8 cellular contexts compared by ENCODE assay signal in genomic region chr17:55420776-55421178, GRCh38. TPM values are rescaled to one million over a fixed set of nuclear protein-coding genes. Genes with fewer than 3 reads are reported as not detected.
DNase-seq lines count a peak whose midpoint lies in the region; ATAC-seq, FAIRE-seq and TF ChIP-seq lines count a peak whose summit lies in the region.

No MANE protein-coding gene starts in this region.

- WGBS in transverse colon (ENCODE audit: low coverage in 1 of 2), 2 donors: 0% methylated on average over 21 of the region's 21 CpGs; no CpG with 5 or more reads in 1 of the 2 donors

- H3K27me3 ChIP-seq in neural cell (ENCODE audit: insufficient read depth, low read depth, low read length): no peaks in the 10 kb centered on the region
- no peaks in the 10 kb centered on the region for H3K27me3 ChIP-seq in transverse colon

- no peaks in the 10 kb centered on the region for H3F3A ChIP-seq in neural cell (ENCODE audit: insufficient read depth, low read length, poor library complexity, severe bottlenecking)

- H3K4me1 ChIP-seq in transverse colon: peaks cover 0 to 27% (median 16%) of the 10 kb centered on the region in 4 donors

- no peak for FAIRE-seq in D721Med (lab: Jason Lieb, UNC)

- H3K36me3 ChIP-seq in neural cell (ENCODE audit: insufficient read depth, low read length) (no peaks in the 10 kb centered on the region), transverse colon (no peaks in the 10 kb centered on the region)

- H3K27ac ChIP-seq in neural cell (ENCODE audit: low read length) (peak overlapping the region; percentile 83), transverse colon (peak overlapping the region; percentile 90 to 95 (median 94))

- peak; percentile 57 for DNase-seq in OCI-M1 (lab: John Stamatoyannopoulos, UW)
- DNase-seq in activated T-helper 9 cell treated with anti-CD3 and anti-CD28 coated beads, Interleukin-2, amount 50 U/mL, for 16 hours (ENCODE audit: low read depth): peak; percentile 11
- no peak for DNase-seq in fibroblast of the aortic adventitia (ENCODE audit: low read depth)
- peak; percentile 57 for DNase-seq in transverse colon
- DNase-seq in D721Med (ENCODE audit: insufficient read length, low spot score): no peak

- intact Hi-C loops in transverse colon (cut with DNase I; ENCODE audit: low total_unique reads): no loop called here

- H3K9ac ChIP-seq in neural cell (ENCODE audit: low read length): peak overlapping the region; percentile 90

- H3K4me3 ChIP-seq in fibroblast of the aortic adventitia (ENCODE audit: low read depth, low read length) (peak overlapping the region; percentile 88), neural cell (ENCODE audit: low read length) (peak overlapping the region; percentile 98), transverse colon (peak overlapping the region; percentile 47 to 91 (median 81))

- H4K20me1 ChIP-seq in neural cell (ENCODE audit: insufficient read depth): no peaks in the 10 kb centered on the region

- TF ChIP-seq POLR2A in transverse colon (IDR thresholded peaks at IDR 0.05): no peak

- TF ChIP-seq EP300 in neural cell (conservative IDR thresholded peaks at IDR 0.05; ENCODE audit: poor library complexity, severe bottlenecking) (no peak), transverse colon (IDR thresholded peaks at IDR 0.05; ENCODE audit: low read depth) (no peak)

- H3K9me3 ChIP-seq in neural cell (ENCODE audit: low read length) (no peaks in the 10 kb centered on the region), transverse colon (no peaks in the 10 kb centered on the region)

- no peaks in the 10 kb centered on the region for H3K9me2 ChIP-seq in neural cell (ENCODE audit: insufficient read depth, low read length)

- in situ Hi-C loops in transverse colon (cut with MboI; ENCODE audit: low pct_ligation_motif_present in 1 of 4, low pct_unique_long_range_greater_than_20kb in 1 of 4, low sequenced_read_pairs in 3 of 4): no loop called here

- no peak for TF ChIP-seq CTCF in fibroblast of the aortic adventitia (IDR thresholded peaks at IDR 0.05; ENCODE audit: insufficient read depth, low read length)
- no peak for TF ChIP-seq CTCF in neural cell (IDR thresholded peaks at IDR 0.05; ENCODE audit: poor library complexity, severe bottlenecking)
- TF ChIP-seq CTCF in transverse colon (IDR thresholded peaks at IDR 0.05): no peak
- no peak for TF ChIP-seq CTCF in D721Med (IDR thresholded peaks at IDR 0.05; ENCODE audit: insufficient read depth, missing control alignments)

- H3K4me2 ChIP-seq in neural cell (ENCODE audit: low read length): peak overlapping the region; percentile 68

- H2AFZ ChIP-seq in neural cell (ENCODE audit: low read depth, low read length): peak overlapping the region; percentile 93

- peaks cover 31% of the 10 kb centered on the region for H3K79me2 ChIP-seq in neural cell (replicated peaks; ENCODE audit: insufficient read depth, low read length)

- TF ChIP-seq RAD21 in neural cell (conservative IDR thresholded peaks at IDR 0.05): no peak

- ATAC-seq in GM19023 (IDR thresholded peaks at IDR 0.05; ENCODE audit: unreplicated experiment) (peak; percentile 12), GM19452 (IDR thresholded peaks at IDR 0.05; ENCODE audit: unreplicated experiment) (no peak)

TF ChIP-seq in neural cell, 6 proteins besides CTCF, POLR2A, EP300 and RAD21:
- no peak for TF ChIP-seq SMC3 (conservative IDR thresholded peaks at IDR 0.05; ENCODE audit: poor library complexity)
- no peak for TF ChIP-seq POLR2AphosphoS5 (IDR thresholded peaks at IDR 0.05)
- TF ChIP-seq EZH2 (IDR thresholded peaks at IDR 0.05; ENCODE audit: borderline replicate concordance, insufficient read depth, low read length, poor library complexity, severe bottlenecking): no peak
- no peak for TF ChIP-seq MXI1 (conservative IDR thresholded peaks at IDR 0.05; ENCODE audit: poor library complexity, severe bottlenecking)
- no peak for TF ChIP-seq TAF1 (IDR thresholded peaks at IDR 0.05; ENCODE audit: low read depth)
- TF ChIP-seq REST (IDR thresholded peaks at IDR 0.05; ENCODE audit: borderline replicate concordance): no peak

RNA-seq across cellular contexts. Expression of gene MMD, which starts 0.9 kb away (rescaled TPM):
- 1.1 and 19.5 TPM in 2 replicates for total RNA-seq in fibroblast of the aortic adventitia (ENCODE audit: low replicate concordance)
- 96.1 and 111 TPM in 2 replicates for polyA plus RNA-seq in neural cell
- 92.8 and 94.7 TPM in 2 replicates for polyA minus RNA-seq in neural cell
- total RNA-seq in transverse colon: 10 to 100 TPM in 3 of 4 donors, 1 to 10 TPM in 1; 4.8 to 18.9 (median 14.3) TPM

Comparison
In these comparisons a context has a peak if more than half of its experiments do, and no peak if none do; other contexts are left out.
1. DNase-seq: peak in OCI-M1 (single experiment), activated T-helper 9 cell treated with anti-CD3 and anti-CD28 coated beads, Interleukin-2, amount 50 U/mL, for 16 hours (single experiment) and transverse colon (single experiment); none in fibroblast of the aortic adventitia (single experiment) and D721Med (single experiment).
2. Peak in every context shown above with its lines, with median percentiles within 50 percentile points of each other: H3K4me3 ChIP-seq.